ENCODE assay signal across 1 cellular context in genomic region chr1:11759791-11760190, GRCh38.
TF ChIP-seq lines count a peak whose summit lies in the region.

No MANE protein-coding gene starts in this region.

TF ChIP-seq in K562, 482 proteins besides CTCF, POLR2A, EP300 and RAD21:
- no peak for TF ChIP-seq ETS2 (tag; IDR thresholded peaks at IDR 0.05; ENCODE audit: borderline replicate concordance, poor library complexity, severe bottlenecking)
- TF ChIP-seq ZNF121 (CRISPR knock-in tag; conservative IDR thresholded peaks at IDR 0.05): peak; percentile 82
- no peak for TF ChIP-seq NELFE (IDR thresholded peaks at IDR 0.05; ENCODE audit: insufficient read depth, insufficient read length)
- TF ChIP-seq RHOXF2B (CRISPR knock-in tag; conservative IDR thresholded peaks at IDR 0.05): no peak
- no peak for TF ChIP-seq ZBTB9 (CRISPR knock-in tag; IDR thresholded peaks at IDR 0.05)
- TF ChIP-seq CGGBP1 (CRISPR knock-in tag; IDR thresholded peaks at IDR 0.05): no peak
- TF ChIP-seq SMC3 (conservative IDR thresholded peaks at IDR 0.05; ENCODE audit: insufficient read depth, low read depth, low read length): no peak
- TF ChIP-seq BCOR (IDR thresholded peaks at IDR 0.05): 0 out of 2 replicates have a peak, but pooled peaks have one; percentile 20
- TF ChIP-seq BRF2 (IDR thresholded peaks at IDR 0.05; ENCODE audit: borderline replicate concordance, insufficient read depth, insufficient read length): no peak
